ENCODE assay signal across 32 cellular contexts in the genomic region with DNA sequence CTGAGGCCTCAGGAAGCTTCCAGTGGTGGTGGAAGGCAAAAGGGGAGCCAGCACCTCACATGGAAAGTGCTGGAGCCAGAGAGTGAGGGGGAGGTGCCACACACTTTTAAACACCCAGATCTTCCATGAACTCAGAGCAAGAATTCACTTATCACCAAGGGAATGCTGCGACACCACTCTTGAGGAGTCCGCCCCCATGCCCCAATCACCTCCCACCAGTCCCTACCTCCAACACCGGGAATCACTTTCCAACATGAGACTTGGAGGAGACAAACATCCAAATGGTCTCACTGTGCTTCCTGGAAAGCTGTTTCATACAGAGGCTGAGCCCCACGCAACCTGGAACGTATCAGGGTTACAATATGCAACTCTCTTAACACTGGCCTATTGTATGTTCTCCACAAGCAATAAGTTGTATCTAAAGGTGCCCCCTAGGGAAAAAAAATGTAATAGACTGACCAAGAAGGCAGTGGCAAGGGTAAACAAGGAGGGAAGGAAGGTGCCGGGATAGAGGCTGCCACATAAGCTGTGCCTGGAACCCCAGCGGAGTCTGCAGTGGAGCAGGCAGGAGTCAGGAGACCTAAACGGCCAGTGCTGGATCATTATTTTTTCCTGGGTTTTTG.
A peak's percentile ranks its signal among the peaks of the same experiment; 100 is the strongest.
DNase-seq lines count a peak whose midpoint lies in the region; ATAC-seq and TF ChIP-seq lines count a peak whose summit lies in the region.
"Had no signal": no experiment of that assay in that cellular context is flagged by ENCODE, and none has a peak within 500 bp of the region (broad histone marks: within the 10 kb centered on the region; RNA-seq: fewer than 3 reads in every experiment).

No MANE protein-coding gene starts in this region.

- BruUV-seq in MCF 10A (replicated peaks; lab: Mats Ljungman, UMichigan) = no TSS peak

- H3K27ac ChIP-seq in breast epithelium (no peak overlapping the region), brain microvascular endothelial cell (no peak overlapping the region)
- H3K27ac ChIP-seq: A549, foreskin keratinocyte, right lobe of liver, spleen, thyroid gland, uterus had no signal

- H3K27ac Mint-ChIP-seq in MCF 10A (ENCODE audit: low read depth, unreplicated experiment) = no peak overlapping the region
- peak overlapping the region; percentile 67 for H3K27ac Mint-ChIP-seq in progenitor cell of endocrine pancreas
- H3K27ac Mint-ChIP-seq: activated CD4-positive, alpha-beta T cell treated with anti-CD3 and anti-CD28 coated beads, Interleukin-2, amount 10 ng/mL, durations not matched to agents 24 days and 14 days; activated naive CD8-positive, alpha-beta T cell; B cell; CD8-positive, alpha-beta T cell; effector memory CD8-positive, alpha-beta T cell; IgD-negative memory B cell; T-cell; WTC11 had no signal

- H3K4me3 Mint-ChIP-seq in MCF 10A (ENCODE audit: unreplicated experiment) (no peak overlapping the region), progenitor cell of endocrine pancreas (ENCODE audit: low read depth) (no peak overlapping the region)
- H3K4me3 Mint-ChIP-seq: activated CD4-positive, alpha-beta T cell treated with anti-CD3 and anti-CD28 coated beads, Interleukin-2, amount 10 ng/mL, durations not matched to agents 24 days and 14 days; activated naive CD8-positive, alpha-beta T cell; B cell; CD8-positive, alpha-beta T cell; effector memory CD8-positive, alpha-beta T cell; IgD-negative memory B cell; T-cell; WTC11 had no signal

- H3K4me3 ChIP-seq in breast epithelium (no peak overlapping the region), brain microvascular endothelial cell (ENCODE audit: low read depth, low read length) (no peak overlapping the region)
- H3K4me3 ChIP-seq: A549, GM12878, right lobe of liver, spleen, thyroid gland, uterus had no signal

- H3K4me1 ChIP-seq in breast epithelium = no peaks in the 10 kb centered on the region
- H3K4me1 ChIP-seq: A549, foreskin keratinocyte, right lobe of liver, spleen, thyroid gland, uterus had no signal

- H3K4me1 Mint-ChIP-seq in MCF 10A (ENCODE audit: insufficient read depth, unreplicated experiment) = no peaks in the 10 kb centered on the region
- peaks cover 7% of the 10 kb centered on the region for H3K4me1 Mint-ChIP-seq in progenitor cell of endocrine pancreas (ENCODE audit: low read depth)
- H3K4me1 Mint-ChIP-seq: activated CD4-positive, alpha-beta T cell treated with anti-CD3 and anti-CD28 coated beads, Interleukin-2, amount 10 ng/mL, durations not matched to agents 24 days and 14 days; B cell; T-cell had no signal

- POLR2A ChIA-PET in MCF 10A (lab: Yijun Ruan, JAX) = no interaction called here

- TF ChIP-seq CTCF in MCF 10A (IDR thresholded peaks at IDR 0.05; ENCODE audit: unreplicated experiment) = peak; percentile 8
- TF ChIP-seq CTCF in breast epithelium (IDR thresholded peaks at IDR 0.05) = no peak
- peak; percentile 17 for TF ChIP-seq CTCF in brain microvascular endothelial cell (IDR thresholded peaks at IDR 0.05; ENCODE audit: low read depth, low read length, missing control alignments)
- TF ChIP-seq CTCF in progenitor cell of endocrine pancreas (IDR thresholded peaks at IDR 0.05; ENCODE audit: unreplicated experiment) = no peak

- in situ Hi-C loops in brain microvascular endothelial cell (cut with HindIII; ENCODE audit: low pct_ligation_motif_present, low sequenced_read_pairs) = no loop called here

- CTCF ChIA-PET in MCF 10A (lab: Yijun Ruan, JAX) = no interaction called here

- intact Hi-C loops in MCF 10A (cut with micrococcal nuclease) (loop anchor here (1.0 kb wide), 1 partner anchor 63 kb away; no protein-coding TSS in a partner anchor), breast epithelium (cut with DNase I; ENCODE audit: low total_unique reads) (no loop called here), posterior cingulate gyrus (cut with DNase I) (no loop called here)

- ATAC-seq in HG02852 (IDR thresholded peaks at IDR 0.05; ENCODE audit: unreplicated experiment) = no peak
- ATAC-seq: A549; CD8-positive, alpha-beta T cell; effector memory CD8-positive, alpha-beta T cell; foreskin keratinocyte; GM12878; left lobe of liver; Panc1; right lobe of liver; T-cell; WTC11 had no signal

- H3K9me3 ChIP-seq in breast epithelium = no peaks in the 10 kb centered on the region
- H3K9me3 ChIP-seq: A549, right lobe of liver, spleen, thyroid gland, uterus had no signal

- peak; percentile 31 for DNase-seq in MCF 10A (ENCODE audit: unreplicated experiment)
- DNase-seq in breast epithelium (ENCODE audit: low spot score in 2 of 2) = no peak
- peak; percentile 53 for DNase-seq in M059J (ENCODE audit: low read depth)
- DNase-seq in brain microvascular endothelial cell = no peak
- DNase-seq in progenitor cell of endocrine pancreas (ENCODE audit: low spot score, unreplicated experiment) = no peak
- no peak for DNase-seq in NCI-H345 (lab: John Stamatoyannopoulos, UW)
- no peak for DNase-seq in posterior cingulate gyrus
- DNase-seq: activated CD4-positive, alpha-beta T cell treated with anti-CD3 and anti-CD28 coated beads, Interleukin-2, amount 10 ng/mL, durations not matched to agents 24 days and 14 days; activated effector memory CD4-positive, alpha-beta T cell treated with anti-CD3 and anti-CD28 coated beads, Interleukin-2, amount 50 U/mL, for 16 hours; activated T-cell treated with anti-CD3 and anti-CD28 coated beads, Interleukin-2, amount 50 U/mL, for 1 hour; aorta; CD8-positive, alpha-beta T cell; DMS 273 treated with DMSO at 0.1 percent for 48 hours; effector memory CD8-positive, alpha-beta T cell; EL; foreskin keratinocyte; NCI-H1930; NCI-H69; right lobe of liver; spleen; T-cell; thyroid gland; uterus had no signal

- H3K27me3 ChIP-seq in breast epithelium = peaks cover 0 to 43% of the 10 kb centered on the region in 2 donors
- no peaks in the 10 kb centered on the region for H3K27me3 ChIP-seq in brain microvascular endothelial cell (replicated peaks)
- H3K27me3 ChIP-seq: foreskin keratinocyte, right lobe of liver, thyroid gland, uterus had no signal

- H3K9me3 Mint-ChIP-seq in MCF 10A (ENCODE audit: unreplicated experiment) = no peaks in the 10 kb centered on the region
- H3K9me3 Mint-ChIP-seq in progenitor cell of endocrine pancreas (ENCODE audit: low read depth) = no peaks in the 10 kb centered on the region
- H3K9me3 Mint-ChIP-seq: activated CD4-positive, alpha-beta T cell treated with anti-CD3 and anti-CD28 coated beads, Interleukin-2, amount 10 ng/mL, durations not matched to agents 24 days and 14 days; CD8-positive, alpha-beta T cell; effector memory CD8-positive, alpha-beta T cell; IgD-negative memory B cell; T-cell; WTC11 had no signal

- H3K36me3 ChIP-seq in breast epithelium (no peaks in the 10 kb centered on the region), brain microvascular endothelial cell (replicated peaks) (no peaks in the 10 kb centered on the region)
- H3K36me3 ChIP-seq: right lobe of liver, spleen, thyroid gland, uterus had no signal

- TF ChIP-seq POLR2A in breast epithelium (IDR thresholded peaks at IDR 0.05) = no peak

- H3K36me3 Mint-ChIP-seq in MCF 10A (ENCODE audit: insufficient read depth, unreplicated experiment) (no peaks in the 10 kb centered on the region), progenitor cell of endocrine pancreas (ENCODE audit: insufficient read depth) (no peaks in the 10 kb centered on the region)
- H3K36me3 Mint-ChIP-seq: activated naive CD8-positive, alpha-beta T cell; CD8-positive, alpha-beta T cell; IgD-negative memory B cell; T-cell; WTC11 had no signal

- H3K27me3 Mint-ChIP-seq in MCF 10A (ENCODE audit: insufficient read depth, unreplicated experiment) = peaks cover 42% of the 10 kb centered on the region
- peaks cover 27% of the 10 kb centered on the region for H3K27me3 Mint-ChIP-seq in progenitor cell of endocrine pancreas
- H3K27me3 Mint-ChIP-seq: activated CD4-positive, alpha-beta T cell treated with anti-CD3 and anti-CD28 coated beads, Interleukin-2, amount 10 ng/mL, durations not matched to agents 24 days and 14 days had no signal

Comparison
In these comparisons a context has a peak if more than half of its experiments do, and no peak if none do; other contexts are left out.
1. DNase-seq: peak in MCF 10A (single experiment) and M059J (single experiment); none in breast epithelium (0 of 2), brain microvascular endothelial cell (single experiment), progenitor cell of endocrine pancreas (single experiment), NCI-H345 (single experiment) and posterior cingulate gyrus (0 of 10).
2. CTCF ChIP-seq: peak in MCF 10A (single experiment) and brain microvascular endothelial cell (single experiment); none in breast epithelium (0 of 3) and progenitor cell of endocrine pancreas (single experiment).